ENCODE assay signal across 28 cellular contexts in genomic region chr1:30345525-30346145, GRCh38.
DNase-seq lines count a peak whose midpoint lies in the region; ATAC-seq and TF ChIP-seq lines count a peak whose summit lies in the region.
"Had no signal": no experiment of that assay in that cellular context is flagged by ENCODE, and none has a peak within 500 bp of the region (broad histone marks: within the 10 kb centered on the region; RNA-seq: fewer than 3 reads in every experiment).

No MANE protein-coding gene starts in this region.

- no peak for TF ChIP-seq EP300 in gastroesophageal sphincter (IDR thresholded peaks at IDR 0.05)

- no peaks in the 10 kb centered on the region for H3K36me3 ChIP-seq in kidney epithelial cell (ENCODE audit: control insufficient read depth, insufficient read depth, low read length)
- no peaks in the 10 kb centered on the region for H3K36me3 ChIP-seq in gastroesophageal sphincter
- H3K36me3 ChIP-seq: heart right ventricle, suprapubic skin, upper lobe of left lung had no signal

- TF ChIP-seq POLR2A in gastroesophageal sphincter (IDR thresholded peaks at IDR 0.05): no peak

- H3K27me3 ChIP-seq in kidney epithelial cell (ENCODE audit: control insufficient read depth, insufficient read depth, low read length) (peaks cover 14% of the 10 kb centered on the region), gastroesophageal sphincter (peaks cover 66% of the 10 kb centered on the region)

- DNase-seq in NCI-H510A treated with DMSO at 0.1 percent for 48 hours (lab: John Stamatoyannopoulos, UW) (peak; percentile 35), NCI-H510A (lab: John Stamatoyannopoulos, UW) (no peak), NCI-H1105 (lab: John Stamatoyannopoulos, UW) (peak; percentile 64), NCI-H748 treated with DMSO at 0.1 percent for 48 hours (lab: John Stamatoyannopoulos, UW) (peak; percentile 62), kidney epithelial cell (ENCODE audit: low read depth) (peak; percentile 26), cortex of kidney (lab: John Stamatoyannopoulos, UW) (no peak)
- DNase-seq: 8988T; activated CD4-positive, alpha-beta T cell treated with anti-CD3 and anti-CD28 coated beads, Interleukin-2, amount 50 U/mL, for 4 hours; activated naive CD4-positive, alpha-beta T cell treated with Interleukin-2 at 50 U/mL for 16 hours; central memory CD4-positive, alpha-beta T cell; foreskin fibroblast; H7; heart right ventricle; Karpas-422; kidney; NCI-H1694 treated with DMSO at 0.1 percent for 48 hours; NCI-H774; right cardiac atrium; stimulated activated naive CD4-positive, alpha-beta T cell treated with Interleukin-2 at 50 U/mL for 16 hours; upper lobe of left lung had no signal

- H3K27ac ChIP-seq in gastroesophageal sphincter: no peak overlapping the region
- H3K27ac ChIP-seq: heart right ventricle, parathyroid adenoma, RWPE1, suprapubic skin, upper lobe of left lung had no signal

- TF ChIP-seq CTCF in kidney epithelial cell (IDR thresholded peaks at IDR 0.05; ENCODE audit: insufficient read depth, low read length, poor library complexity, severe bottlenecking) (no peak), gastroesophageal sphincter (IDR thresholded peaks at IDR 0.05) (no peak)

- ATAC-seq in gastroesophageal sphincter (no peak), GM21515 (IDR thresholded peaks at IDR 0.05; ENCODE audit: unreplicated experiment) (no peak)
- ATAC-seq: esophagus mucosa, heart right ventricle, right cardiac atrium, SK-N-SH treated with all-trans-retinoic acid at 6 μM for 48 hours had no signal

- 29 to 41% methylated on average over 2 to 3 of the region's 3 CpGs for WGBS in gastroesophageal sphincter (ENCODE audit: low coverage in 1 of 2), 2 donors

- no peaks in the 10 kb centered on the region for H3K4me1 ChIP-seq in gastroesophageal sphincter
- H3K4me1 ChIP-seq: heart right ventricle, parathyroid adenoma, suprapubic skin, upper lobe of left lung had no signal

- peaks cover 0 to 42% (median 0%) of the 10 kb centered on the region in 3 donors for H3K9me3 ChIP-seq in gastroesophageal sphincter
- H3K9me3 ChIP-seq: suprapubic skin had no signal

- H3K4me3 ChIP-seq in kidney epithelial cell (ENCODE audit: low read depth, low read length) (no peak overlapping the region), gastroesophageal sphincter (no peak overlapping the region)
- H3K4me3 ChIP-seq: heart right ventricle, smooth muscle cell, suprapubic skin, upper lobe of left lung had no signal

Comparison
In these comparisons a context has a peak if more than half of its experiments do, and no peak if none do; other contexts are left out.
1. DNase-seq: peak in NCI-H510A treated with DMSO at 0.1 percent for 48 hours (single experiment), NCI-H1105 (single experiment), NCI-H748 treated with DMSO at 0.1 percent for 48 hours (single experiment) and kidney epithelial cell (single experiment); none in NCI-H510A (single experiment) and cortex of kidney (single experiment).